In genomic region chr2:60556998-60557955, GRCh38 we compare ENCODE assay signal across 8 cellular contexts.
DNase-seq lines count a peak whose midpoint lies in the region; ATAC-seq and TF ChIP-seq lines count a peak whose summit lies in the region.

No MANE protein-coding gene starts in this region.

- no peak overlapping the region for H2AFZ ChIP-seq in OCI-LY1 (ENCODE audit: low read length)

- H3K4me3 ChIP-seq in OCI-LY1 (ENCODE audit: low read depth, low read length, poor library complexity, severe bottlenecking): peak overlapping the region; percentile 40

- H3K27me3 Mint-ChIP-seq in activated T-cell treated with anti-CD3 and anti-CD28 coated beads, Interleukin-2, amount 50 U/mL, for 24 hours: peaks cover 83% of the 10 kb centered on the region
- H3K27me3 Mint-ChIP-seq in stimulated activated naive CD8-positive, alpha-beta T cell treated with anti-CD3 and anti-CD28 coated beads, Interleukin-15, amount 100 ng/mL, for 72 hours: peaks cover 91% of the 10 kb centered on the region

- no peak for DNase-seq in activated T-cell treated with anti-CD3 and anti-CD28 coated beads, Interleukin-2, amount 50 U/mL, for 24 hours
- no peak for DNase-seq in activated T-cell treated with anti-CD3 and anti-CD28 coated beads, Interleukin-2, amount 50 U/mL, for 1 hour
- DNase-seq in erythroblast (lab: John Stamatoyannopoulos, UW) (peak; percentile 78 to 93), RWPE1 (ENCODE audit: low spot score) (no peak), AG20443 (ENCODE audit: low spot score) (no peak)
- no peak for DNase-seq in stimulated activated naive CD8-positive, alpha-beta T cell treated with anti-CD3 and anti-CD28 coated beads, Interleukin-15, amount 100 ng/mL, for 72 hours

- no peaks in the 10 kb centered on the region for H3K36me3 Mint-ChIP-seq in activated T-cell treated with anti-CD3 and anti-CD28 coated beads, Interleukin-2, amount 50 U/mL, for 24 hours (ENCODE audit: low read depth)

- H4K20me1 ChIP-seq in OCI-LY1 (ENCODE audit: insufficient read depth, low read length): no peaks in the 10 kb centered on the region

- H3K79me2 ChIP-seq in OCI-LY1 (ENCODE audit: insufficient read depth, low read length): no peaks in the 10 kb centered on the region

- H3K9me2 ChIP-seq in OCI-LY1 (ENCODE audit: low read depth, low read length): no peaks in the 10 kb centered on the region

- H3K9me3 Mint-ChIP-seq in activated T-cell treated with anti-CD3 and anti-CD28 coated beads, Interleukin-2, amount 50 U/mL, for 24 hours: no peaks in the 10 kb centered on the region
- H3K9me3 Mint-ChIP-seq in stimulated activated naive CD8-positive, alpha-beta T cell treated with anti-CD3 and anti-CD28 coated beads, Interleukin-15, amount 100 ng/mL, for 72 hours: no peaks in the 10 kb centered on the region

- H3F3A ChIP-seq in OCI-LY1 (ENCODE audit: insufficient read depth, low read length): no peaks in the 10 kb centered on the region; the same call in 1 of the 2 replicates

- H3K4me2 ChIP-seq in OCI-LY1 (ENCODE audit: low read length): peak overlapping the region; percentile 38; the same call in 1 of the 2 replicates

- CTCF ChIA-PET in RWPE1 (lab: Yijun Ruan, JAX): interaction anchor here (1.3 kb wide), 1 partner anchor 118 kb away, joined by 4 read pairs; no protein-coding TSS in a partner anchor

- peak; percentile 90 for TF ChIP-seq POLR2A in erythroblast (IDR thresholded peaks at IDR 0.05; ENCODE audit: low read length)

- no peaks in the 10 kb centered on the region for H3K36me3 ChIP-seq in OCI-LY1 (ENCODE audit: insufficient read depth, low read length)

- peaks cover 31% of the 10 kb centered on the region for H3K4me1 Mint-ChIP-seq in activated T-cell treated with anti-CD3 and anti-CD28 coated beads, Interleukin-2, amount 50 U/mL, for 24 hours (ENCODE audit: low read depth)
- peaks cover 42% of the 10 kb centered on the region for H3K4me1 Mint-ChIP-seq in stimulated activated naive CD8-positive, alpha-beta T cell treated with anti-CD3 and anti-CD28 coated beads, Interleukin-15, amount 100 ng/mL, for 72 hours

- H3K9ac ChIP-seq in OCI-LY1 (ENCODE audit: low read length): no peak overlapping the region

- no peak overlapping the region for H3K27ac Mint-ChIP-seq in activated T-cell treated with anti-CD3 and anti-CD28 coated beads, Interleukin-2, amount 50 U/mL, for 24 hours
- peak overlapping the region; percentile 40 to 56 for H3K27ac Mint-ChIP-seq in stimulated activated naive CD8-positive, alpha-beta T cell treated with anti-CD3 and anti-CD28 coated beads, Interleukin-15, amount 100 ng/mL, for 72 hours

- no peak for ATAC-seq in stimulated activated naive CD8-positive, alpha-beta T cell treated with anti-CD3 and anti-CD28 coated beads, Interleukin-15, amount 100 ng/mL, for 72 hours
- ATAC-seq in GM18909 (IDR thresholded peaks at IDR 0.05; ENCODE audit: poor library complexity, unreplicated experiment): no peak

- no peaks in the 10 kb centered on the region for H3K27me3 ChIP-seq in OCI-LY1 (ENCODE audit: insufficient read depth, low read length)

- POLR2A ChIA-PET in RWPE1 (lab: Yijun Ruan, JAX; ENCODE audit: low non-redundant PET): no interaction called here

- peaks cover 37% of the 10 kb centered on the region for H3K4me1 ChIP-seq in OCI-LY1 (ENCODE audit: insufficient read depth, low read length, severe bottlenecking)

- H3K4me3 Mint-ChIP-seq in activated T-cell treated with anti-CD3 and anti-CD28 coated beads, Interleukin-2, amount 50 U/mL, for 24 hours: peak overlapping the region; percentile 47
- peak overlapping the region; percentile 73 to 86 for H3K4me3 Mint-ChIP-seq in stimulated activated naive CD8-positive, alpha-beta T cell treated with anti-CD3 and anti-CD28 coated beads, Interleukin-15, amount 100 ng/mL, for 72 hours

- H3K27ac ChIP-seq in OCI-LY1 (ENCODE audit: low read depth, low read length, poor library complexity, severe bottlenecking) (no peak overlapping the region), RWPE1 (no peak overlapping the region)

- TF ChIP-seq CTCF in OCI-LY1 (IDR thresholded peaks at IDR 0.05; ENCODE audit: low read length) (no peak), RWPE1 (conservative IDR thresholded peaks at IDR 0.05; ENCODE audit: low read depth) (no peak)

- H3K9me3 ChIP-seq in OCI-LY1 (ENCODE audit: low read length): no peaks in the 10 kb centered on the region

Comparison
In these comparisons a context has a peak if more than half of its experiments do, and no peak if none do; other contexts are left out.
1. DNase-seq: peak in erythroblast (2 of 2); none in activated T-cell treated with anti-CD3 and anti-CD28 coated beads, Interleukin-2, amount 50 U/mL, for 24 hours (single experiment), activated T-cell treated with anti-CD3 and anti-CD28 coated beads, Interleukin-2, amount 50 U/mL, for 1 hour (single experiment), stimulated activated naive CD8-positive, alpha-beta T cell treated with anti-CD3 and anti-CD28 coated beads, Interleukin-15, amount 100 ng/mL, for 72 hours (0 of 2), RWPE1 (single experiment) and AG20443 (single experiment).